8 cellular contexts compared by ENCODE assay signal in the genomic region with DNA sequence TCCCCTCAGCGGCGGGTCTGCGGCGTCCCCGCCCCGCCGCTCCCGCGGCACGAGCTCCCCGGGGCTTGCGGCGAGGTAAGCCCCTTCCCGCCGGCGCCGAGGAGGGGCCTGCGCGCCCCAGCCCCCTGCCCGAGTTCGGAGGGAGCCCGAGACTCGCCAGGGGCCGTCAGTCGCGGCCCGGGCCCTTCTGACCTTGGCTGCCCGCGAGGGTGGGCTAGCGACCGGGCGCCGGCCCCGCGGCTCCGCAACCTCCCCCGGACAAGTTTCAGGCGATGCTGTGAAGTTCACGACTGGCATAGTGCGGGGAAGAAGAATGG. TPM values are rescaled to one million over a fixed set of nuclear protein-coding genes. Genes with fewer than 3 reads are reported as not detected.
A peak's percentile ranks its signal among the peaks of the same experiment; 100 is the strongest.
DNase-seq lines count a peak whose midpoint lies in the region; ATAC-seq and TF ChIP-seq lines count a peak whose summit lies in the region.

No MANE protein-coding gene starts in this region.

- peak overlapping the region; percentile 68 for H3K27ac ChIP-seq in right cardiac atrium (ENCODE audit: low read length)
- no peak overlapping the region for H3K27ac ChIP-seq in smooth muscle cell (ENCODE audit: low read depth)

- ATAC-seq in right cardiac atrium, result no peak

- under 1% methylated on average over 40 of the region's 40 CpGs for WGBS in right cardiac atrium
- 44% methylated on average over 21 of the region's 40 CpGs for WGBS in smooth muscle cell (ENCODE audit: low lambda C conversion rate)

- H4K20me1 ChIP-seq in smooth muscle cell (ENCODE audit: low read depth), result peaks cover 33% of the 10 kb centered on the region

- H3K36me3 ChIP-seq in smooth muscle cell (ENCODE audit: low read depth), result no peaks in the 10 kb centered on the region

- peak overlapping the region; percentile 83 for H3K4me3 Mint-ChIP-seq in activated T-cell treated with anti-CD3 and anti-CD28 coated beads, Interleukin-2, amount 50 U/mL, for 24 hours
- peak overlapping the region; percentile 78 for H3K4me3 Mint-ChIP-seq in activated CD4-positive, alpha-beta memory T cell treated with anti-CD3 and anti-CD28 coated beads, Interleukin-2, amount 10 ng/mL, durations not matched to agents 7 days and 5 days

- no peaks in the 10 kb centered on the region for H3K4me1 ChIP-seq in right cardiac atrium (ENCODE audit: control insufficient read depth, insufficient read depth, low read length)
- peaks cover 15% of the 10 kb centered on the region for H3K4me1 ChIP-seq in smooth muscle cell (ENCODE audit: low read depth)

- H3K27me3 Mint-ChIP-seq in activated T-cell treated with anti-CD3 and anti-CD28 coated beads, Interleukin-2, amount 50 U/mL, for 24 hours, result peaks cover 33% of the 10 kb centered on the region
- H3K27me3 Mint-ChIP-seq in activated CD4-positive, alpha-beta memory T cell treated with anti-CD3 and anti-CD28 coated beads, Interleukin-2, amount 10 ng/mL, durations not matched to agents 7 days and 5 days, result peaks cover 11% of the 10 kb centered on the region

- H3K9ac ChIP-seq in smooth muscle cell (ENCODE audit: low read depth), result peak overlapping the region; percentile 80

- no peaks in the 10 kb centered on the region for H3K9me3 ChIP-seq in right cardiac atrium (ENCODE audit: control insufficient read depth, low read length)
- no peaks in the 10 kb centered on the region for H3K9me3 ChIP-seq in smooth muscle cell (replicated peaks; ENCODE audit: low read depth)

- H3K4me2 ChIP-seq in smooth muscle cell, result peak overlapping the region; percentile 77

- peaks cover 10% of the 10 kb centered on the region for H3K4me1 Mint-ChIP-seq in activated T-cell treated with anti-CD3 and anti-CD28 coated beads, Interleukin-2, amount 50 U/mL, for 24 hours (ENCODE audit: low read depth)
- peaks cover 11% of the 10 kb centered on the region for H3K4me1 Mint-ChIP-seq in activated CD4-positive, alpha-beta memory T cell treated with anti-CD3 and anti-CD28 coated beads, Interleukin-2, amount 10 ng/mL, durations not matched to agents 7 days and 5 days

- no peak for TF ChIP-seq CTCF in smooth muscle cell (IDR thresholded peaks at IDR 0.05; ENCODE audit: borderline replicate concordance, insufficient read depth, poor library complexity, severe bottlenecking)

- no peaks in the 10 kb centered on the region for H3K9me3 Mint-ChIP-seq in activated T-cell treated with anti-CD3 and anti-CD28 coated beads, Interleukin-2, amount 50 U/mL, for 24 hours
- H3K9me3 Mint-ChIP-seq in activated CD4-positive, alpha-beta memory T cell treated with anti-CD3 and anti-CD28 coated beads, Interleukin-2, amount 10 ng/mL, durations not matched to agents 7 days and 5 days, result no peaks in the 10 kb centered on the region

- H2AFZ ChIP-seq in smooth muscle cell (ENCODE audit: low read depth), result peak overlapping the region; percentile 72

- CTCF ChIA-PET in activated CD4-positive, alpha-beta memory T cell treated with anti-CD3 and anti-CD28 coated beads, Interleukin-2, amount 10 ng/mL, durations not matched to agents 7 days and 5 days (lab: Charles Lee), result no interaction called here

- intact Hi-C loops in right cardiac atrium (cut with DNase I), result loop anchor here in 1 of 4 donors (10.0 kb wide), 1 partner anchor 239 kb away; no protein-coding TSS in a partner anchor

- no peaks in the 10 kb centered on the region for H3F3A ChIP-seq in smooth muscle cell (ENCODE audit: low read depth)

- H3K36me3 Mint-ChIP-seq in activated T-cell treated with anti-CD3 and anti-CD28 coated beads, Interleukin-2, amount 50 U/mL, for 24 hours (ENCODE audit: low read depth), result no peaks in the 10 kb centered on the region
- H3K36me3 Mint-ChIP-seq in activated CD4-positive, alpha-beta memory T cell treated with anti-CD3 and anti-CD28 coated beads, Interleukin-2, amount 10 ng/mL, durations not matched to agents 7 days and 5 days (ENCODE audit: low read depth), result no peaks in the 10 kb centered on the region

- H3K79me2 ChIP-seq in smooth muscle cell (ENCODE audit: low read depth), result peaks cover 42% of the 10 kb centered on the region

- POLR2A ChIA-PET in activated CD4-positive, alpha-beta memory T cell treated with anti-CD3 and anti-CD28 coated beads, Interleukin-2, amount 10 ng/mL, durations not matched to agents 7 days and 5 days (lab: Charles Lee), result no interaction called here

- no peaks in the 10 kb centered on the region for H3K27me3 ChIP-seq in right cardiac atrium (ENCODE audit: control insufficient read depth, insufficient read depth)
- H3K27me3 ChIP-seq in smooth muscle cell (ENCODE audit: low read depth), result no peaks in the 10 kb centered on the region

- peak overlapping the region; percentile 50 for H3K27ac Mint-ChIP-seq in activated T-cell treated with anti-CD3 and anti-CD28 coated beads, Interleukin-2, amount 50 U/mL, for 24 hours
- H3K27ac Mint-ChIP-seq in activated CD4-positive, alpha-beta memory T cell treated with anti-CD3 and anti-CD28 coated beads, Interleukin-2, amount 10 ng/mL, durations not matched to agents 7 days and 5 days, result no peak overlapping the region

- H3K4me3 ChIP-seq in right cardiac atrium (ENCODE audit: low read length), result peak overlapping the region; percentile 80
- H3K4me3 ChIP-seq in smooth muscle cell, result peak overlapping the region; percentile 78

- DNase-seq in activated T-cell treated with anti-CD3 and anti-CD28 coated beads, Interleukin-2, amount 50 U/mL, for 24 hours, result no peak
- no peak for DNase-seq in activated T-cell treated with anti-CD3 and anti-CD28 coated beads, Interleukin-2, amount 50 U/mL, for 1 hour
- no peak for DNase-seq in activated CD4-positive, alpha-beta memory T cell treated with anti-CD3 and anti-CD28 coated beads, Interleukin-2, amount 10 ng/mL, durations not matched to agents 7 days and 5 days
- DNase-seq in right cardiac atrium (no peak), smooth muscle cell (lab: John Stamatoyannopoulos, UW; ENCODE audit: unreplicated experiment) (no peak), GDM1 (lab: John Stamatoyannopoulos, UW) (no peak), GF-D8 (lab: John Stamatoyannopoulos, UW) (no peak), GM19238 (ENCODE audit: insufficient read length, low spot score) (no peak)

RNA-seq across cellular contexts. Expression of a gene that starts 0.6 kb away (rescaled TPM):
- total RNA-seq in activated CD4-positive, alpha-beta memory T cell treated with anti-CD3 and anti-CD28 coated beads, Interleukin-2, amount 10 ng/mL, durations not matched to agents 7 days and 5 days, result 1 to 10 TPM; 1.7 to 2.0 TPM
- total RNA-seq in right cardiac atrium (10 to 100 TPM; 11.2 to 15.9 (median 14.8) TPM), smooth muscle cell (13.7 and 14.4 TPM in 2 replicates)
- polyA plus RNA-seq in right cardiac atrium (3.3 TPM), smooth muscle cell (3.4 and 4.8 TPM in 2 replicates)
